ENCODE assay signal across 23 cellular contexts in the genomic region with DNA sequence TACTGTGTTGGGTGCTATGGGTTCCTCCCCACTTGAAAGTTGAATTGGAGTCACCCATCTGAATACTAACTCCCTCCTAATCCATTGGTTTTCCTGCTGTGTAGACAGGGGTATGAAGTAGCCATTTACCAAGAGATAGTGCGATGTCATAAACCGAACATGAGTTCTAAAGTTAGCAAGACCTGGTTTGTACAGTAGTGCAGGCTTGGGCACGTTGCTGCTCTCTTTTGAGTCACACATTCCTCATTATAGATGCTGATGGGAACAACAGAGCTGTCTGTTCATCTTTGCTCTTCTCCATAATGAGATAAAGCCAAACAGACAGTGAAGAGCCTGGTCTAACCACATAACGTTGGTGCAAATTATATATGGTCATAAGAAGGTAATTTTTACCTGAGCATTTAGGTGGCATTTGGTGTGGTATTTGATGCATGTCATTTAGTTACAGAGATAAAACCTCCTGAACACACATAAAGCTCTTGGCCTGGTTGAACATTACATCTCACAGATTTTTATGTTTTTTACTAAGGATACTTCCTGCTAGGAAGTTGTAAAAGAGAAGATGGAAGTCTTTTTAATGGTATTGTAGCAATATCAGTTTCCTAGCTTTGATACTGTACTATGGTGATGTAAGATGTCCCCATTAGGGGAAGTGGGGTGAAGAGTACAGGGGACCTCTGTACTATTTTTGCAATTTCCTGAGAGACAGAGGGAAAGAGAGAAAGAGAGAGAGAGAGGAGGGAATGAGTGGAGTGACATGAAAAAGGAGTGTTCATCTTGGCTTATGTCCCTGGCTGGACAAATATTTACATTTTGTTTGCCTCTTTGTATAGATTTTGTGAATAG. TPM values are rescaled to one million over a fixed set of nuclear protein-coding genes. Genes with fewer than 3 reads are reported as not detected.
DNase-seq lines count a peak whose midpoint lies in the region; ATAC-seq and TF ChIP-seq lines count a peak whose summit lies in the region.
"Had no signal": no experiment of that assay in that cellular context is flagged by ENCODE, and none has a peak within 500 bp of the region (broad histone marks: within the 10 kb centered on the region; RNA-seq: fewer than 3 reads in every experiment).

No MANE protein-coding gene starts in this region.

- H2AFZ ChIP-seq in GM23248 = no peak overlapping the region

- H4K20me1 ChIP-seq in GM23248 (ENCODE audit: insufficient read depth) = no peaks in the 10 kb centered on the region

- no peaks in the 10 kb centered on the region for H3F3A ChIP-seq in GM23248 (ENCODE audit: insufficient read depth)

- POLR2A ChIA-PET in CD4-positive, alpha-beta memory T cell (lab: Charles Lee; ENCODE audit: partially characterized antibody) = interaction anchor here (1.7 to 11.5 kb wide), 4 partner anchors 5 to 18 kb away, joined by 6 to 424 read pairs (median 58); no protein-coding TSS in a partner anchor

- no peak overlapping the region for H3K9ac ChIP-seq in GM23248

- no peaks in the 10 kb centered on the region for H3K9me3 ChIP-seq in CD4-positive, alpha-beta memory T cell (ENCODE audit: control insufficient read depth in 1 of 2, low read length in 2 of 2)
- H3K9me3 ChIP-seq in RWPE2 (ENCODE audit: severe bottlenecking) (no peaks in the 10 kb centered on the region), lower lobe of right lung (no peaks in the 10 kb centered on the region), heart left ventricle (no peaks in the 10 kb centered on the region), GM23248 (ENCODE audit: low read depth) (no peaks in the 10 kb centered on the region)
- H3K9me3 ChIP-seq: body of pancreas, prostate gland had no signal

- peaks cover 100% of the 10 kb centered on the region for H3K4me1 ChIP-seq in CD4-positive, alpha-beta memory T cell (ENCODE audit: insufficient read depth, low read length)
- H3K4me1 ChIP-seq in RWPE2 (ENCODE audit: insufficient read depth, poor library complexity, severe bottlenecking) (peaks cover 8% of the 10 kb centered on the region), lower lobe of right lung (peaks cover 11% of the 10 kb centered on the region), heart left ventricle (peaks cover 0 to 43% (median 0%) of the 10 kb centered on the region in 12 donors), GM23248 (ENCODE audit: insufficient read depth) (no peaks in the 10 kb centered on the region)
- H3K4me1 ChIP-seq: prostate gland had no signal

- no peaks in the 10 kb centered on the region for H3K36me3 ChIP-seq in CD4-positive, alpha-beta memory T cell (ENCODE audit: insufficient read depth, low read length)
- H3K36me3 ChIP-seq in RWPE2 (ENCODE audit: low read depth) (no peaks in the 10 kb centered on the region), lower lobe of right lung (no peaks in the 10 kb centered on the region), heart left ventricle (no peaks in the 10 kb centered on the region), GM23248 (ENCODE audit: low read depth) (no peaks in the 10 kb centered on the region)
- H3K36me3 ChIP-seq: prostate gland had no signal

- no peak overlapping the region for H3K4me2 ChIP-seq in GM23248 (ENCODE audit: unreplicated experiment)

- H3K9me2 ChIP-seq in GM23248 (ENCODE audit: insufficient read depth) = no peaks in the 10 kb centered on the region

- intact Hi-C loops in CD4-positive, alpha-beta memory T cell (cut with micrococcal nuclease) = no loop called here
- intact Hi-C loops in lower lobe of right lung (cut with DNase I) = no loop called here
- intact Hi-C loops in heart left ventricle (cut with DNase I) = no loop called here

- H3K9me3 Mint-ChIP-seq in CD4-positive, alpha-beta memory T cell = no peaks in the 10 kb centered on the region
- H3K9me3 Mint-ChIP-seq: activated naive CD8-positive, alpha-beta T cell treated with anti-CD3 and anti-CD28 coated beads, Interleukin-2, amount 10 ng/mL, durations not matched to agents 7 days and 5 days; nephron had no signal

- no peak overlapping the region for H3K27ac Mint-ChIP-seq in CD4-positive, alpha-beta memory T cell
- H3K27ac Mint-ChIP-seq: activated naive CD8-positive, alpha-beta T cell treated with anti-CD3 and anti-CD28 coated beads, Interleukin-2, amount 10 ng/mL, durations not matched to agents 7 days and 5 days; nephron had no signal

- H3K4me1 Mint-ChIP-seq in CD4-positive, alpha-beta memory T cell = peaks cover 39 to 42% (median 41%) of the 10 kb centered on the region in 4 donors

- H3K79me2 ChIP-seq in GM23248 (ENCODE audit: insufficient read depth) = no peaks in the 10 kb centered on the region

- DNase-seq in activated CD4-positive, CD25-positive, alpha-beta regulatory T cell treated with anti-CD3 and anti-CD28 coated beads, Interleukin-2, amount 50 U/mL, for 72 hours = no peak
- DNase-seq in CD4-positive, alpha-beta memory T cell = no peak
- DNase-seq in RWPE2 (ENCODE audit: low spot score) (no peak), lower lobe of right lung (no peak), heart left ventricle (no peak), GM23248 (no peak)
- DNase-seq: activated CD4-positive, alpha-beta T cell treated with anti-CD3 and anti-CD28 coated beads, Interleukin-2, amount 50 U/mL, for 1 hour; activated naive CD8-positive, alpha-beta T cell treated with anti-CD3 and anti-CD28 coated beads, Interleukin-2, amount 10 ng/mL, durations not matched to agents 7 days and 5 days; body of pancreas; cortex of kidney; foreskin fibroblast; hypothalamus; KBM-7; kidney; stimulated activated CD4-positive, alpha-beta T cell treated with anti-CD3 and anti-CD28 coated beads, Interleukin-4, amount 100 ng/mL, for 1 hour; substantia nigra had no signal

- no peaks in the 10 kb centered on the region for H3K27me3 Mint-ChIP-seq in CD4-positive, alpha-beta memory T cell
- H3K27me3 Mint-ChIP-seq: activated naive CD8-positive, alpha-beta T cell treated with anti-CD3 and anti-CD28 coated beads, Interleukin-2, amount 10 ng/mL, durations not matched to agents 7 days and 5 days had no signal

- peak overlapping the region; percentile 19 to 21 for H3K4me3 ChIP-seq in CD4-positive, alpha-beta memory T cell (ENCODE audit: low read length in 2 of 2)
- no peak overlapping the region for H3K4me3 ChIP-seq in RWPE2 (ENCODE audit: severe bottlenecking)
- H3K4me3 ChIP-seq in lower lobe of right lung = no peak overlapping the region
- no peak overlapping the region for H3K4me3 ChIP-seq in heart left ventricle
- no peak overlapping the region for H3K4me3 ChIP-seq in GM23248
- H3K4me3 ChIP-seq: body of pancreas, prostate gland, skin epidermis had no signal

- no peak for TF ChIP-seq POLR2A in heart left ventricle (IDR thresholded peaks at IDR 0.05)

- in situ Hi-C loops in GM23248 (cut with MboI) = no loop called here

- CTCF ChIA-PET in CD4-positive, alpha-beta memory T cell (lab: Charles Lee; ENCODE audit: partially characterized antibody) = interaction anchor here (0.8 to 2.0 kb wide), 4 partner anchors 13 to 96 kb away, joined by 3 to 6 read pairs (median 4); no protein-coding TSS in a partner anchor

- WGBS in heart left ventricle, 4 donors = 70 to 78% (median 75%) methylated on average over 4 of the region's 4 CpGs
- 45 to 60% methylated on average over 4 of the region's 4 CpGs for WGBS in GM23248 (ENCODE audit: low coverage in 1 of 2, low lambda C conversion rate in 2 of 2, missing lambda C conversion rate in 2 of 2), 2 experiments

- no peaks in the 10 kb centered on the region for H3K27me3 ChIP-seq in CD4-positive, alpha-beta memory T cell (ENCODE audit: insufficient read depth, low read length)
- H3K27me3 ChIP-seq in RWPE2 (ENCODE audit: insufficient read depth, poor library complexity, severe bottlenecking) = no peaks in the 10 kb centered on the region
- peaks cover 52% of the 10 kb centered on the region for H3K27me3 ChIP-seq in lower lobe of right lung (ENCODE audit: low read depth)
- peaks cover 0 to 76% (median 11%) of the 10 kb centered on the region in 9 donors for H3K27me3 ChIP-seq in heart left ventricle
- peaks cover 79% of the 10 kb centered on the region for H3K27me3 ChIP-seq in GM23248 (replicated peaks; ENCODE audit: insufficient read depth)
- H3K27me3 ChIP-seq: body of pancreas had no signal

- TF ChIP-seq CTCF in RWPE2 (IDR thresholded peaks at IDR 0.05; ENCODE audit: poor library complexity, severe bottlenecking) = no peak
- TF ChIP-seq CTCF in lower lobe of right lung (IDR thresholded peaks at IDR 0.05) = no peak
- no peak for TF ChIP-seq CTCF in heart left ventricle (IDR thresholded peaks at IDR 0.05)

- H3K4me3 Mint-ChIP-seq in CD4-positive, alpha-beta memory T cell = no peak overlapping the region
- H3K4me3 Mint-ChIP-seq: activated naive CD8-positive, alpha-beta T cell treated with anti-CD3 and anti-CD28 coated beads, Interleukin-2, amount 10 ng/mL, durations not matched to agents 7 days and 5 days; nephron had no signal

- H3K36me3 Mint-ChIP-seq in CD4-positive, alpha-beta memory T cell = peaks cover 15 to 36% of the 10 kb centered on the region in 2 donors

- ATAC-seq in activated CD4-positive, CD25-positive, alpha-beta regulatory T cell treated with anti-CD3 and anti-CD28 coated beads, Interleukin-2, amount 50 U/mL, for 24 hours = peak; percentile 38 to 40
- ATAC-seq in RWPE2 (ENCODE audit: low read depth) (peak; percentile 84; the same call in 2 of the 3 replicates), lower lobe of right lung (peak; percentile 36 to 51), heart left ventricle (no peak), GM21367 (IDR thresholded peaks at IDR 0.05; ENCODE audit: unreplicated experiment) (no peak)
- ATAC-seq: body of pancreas had no signal

- H3K27ac ChIP-seq in CD4-positive, alpha-beta memory T cell (ENCODE audit: low read depth, low read length) = peak overlapping the region; percentile 49
- H3K27ac ChIP-seq in RWPE2 (ENCODE audit: poor library complexity, severe bottlenecking) (no peak overlapping the region), lower lobe of right lung (no peak overlapping the region), heart left ventricle (no peak overlapping the region), GM23248 (no peak overlapping the region)
- H3K27ac ChIP-seq: body of pancreas, prostate gland had no signal

RNA-seq across cellular contexts. Expression of gene GRAP2, which starts 27.9 kb away (rescaled TPM):
- total RNA-seq in CD4-positive, alpha-beta memory T cell = 100 to 1,000 TPM; 134 to 140 TPM
- 10 to 100 TPM; 53.1 to 86.7 TPM for polyA plus RNA-seq in CD4-positive, alpha-beta memory T cell
- total RNA-seq in lower lobe of right lung (9.5 TPM), heart left ventricle (1 to 10 TPM in 4 of 9 donors, under 1 TPM in 4, not detected in 1; 0.24 to 5.0 (median 1.2) TPM)
- polyA plus RNA-seq in heart left ventricle (under 1 TPM; 0.30 to 0.57 TPM), GM23248 (2016; fragmentation: Nextera tagmentation; extraction: Ambion mirVana) (not detected in 2 replicates)
- not detected in 2 replicates for total RNA-seq in GM23248 (2014; rRNA removed; shearing (Covaris generic))

RNA-seq across cellular contexts. Expression of gene TMA7B, which starts 31.4 kb away (rescaled TPM):
- total RNA-seq in CD4-positive, alpha-beta memory T cell = 10 to 100 TPM in 1 of 2 experiments, 1 to 10 TPM in 1; 9.3 to 10.2 TPM
- polyA plus RNA-seq in CD4-positive, alpha-beta memory T cell = 1 to 10 TPM in 1 of 2 donors, not detected in 1; 3.3 TPM
- total RNA-seq in lower lobe of right lung = 1.4 TPM
- under 1 TPM in 1 of 9 donors, not detected in 8; 0.24 TPM for total RNA-seq in heart left ventricle
- polyA plus RNA-seq in heart left ventricle = not detected
- total RNA-seq in GM23248 (2014; rRNA removed; shearing (Covaris generic)) = not detected in 2 replicates
- not detected in 2 replicates for polyA plus RNA-seq in GM23248 (2016; fragmentation: Nextera tagmentation; extraction: Ambion mirVana)
- total RNA-seq: body of pancreas, mesenteric fat pad, NCI-H460, prostate gland had no signal

RNA-seq across cellular contexts. Expression of gene ENTHD1, which starts 35.2 kb away (rescaled TPM):
- total RNA-seq in CD4-positive, alpha-beta memory T cell = under 1 TPM; 0.26 to 0.47 TPM
- polyA plus RNA-seq in CD4-positive, alpha-beta memory T cell = under 1 TPM; 0.10 to 0.14 TPM
- total RNA-seq in lower lobe of right lung = not detected
- not detected for total RNA-seq in heart left ventricle
- not detected for polyA plus RNA-seq in heart left ventricle
- total RNA-seq in GM23248 (2014; rRNA removed; shearing (Covaris generic)) = not detected in 2 replicates
- not detected in 2 replicates for polyA plus RNA-seq in GM23248 (2016; fragmentation: Nextera tagmentation; extraction: Ambion mirVana)
- total RNA-seq: body of pancreas, kidney, mesenteric fat pad, NCI-H460 had no signal

Comparison
In these comparisons a context has a peak if more than half of its experiments do, and no peak if none do; other contexts are left out.
1. ATAC-seq: peak in activated CD4-positive, CD25-positive, alpha-beta regulatory T cell treated with anti-CD3 and anti-CD28 coated beads, Interleukin-2, amount 50 U/mL, for 24 hours (2 of 2), RWPE2 (single experiment) and lower lobe of right lung (2 of 2); none in heart left ventricle (0 of 4) and GM21367 (single experiment).
2. H3K4me3 ChIP-seq: peak in CD4-positive, alpha-beta memory T cell (2 of 2); none in RWPE2 (single experiment), lower lobe of right lung (single experiment), heart left ventricle (0 of 12) and GM23248 (single experiment).
3. RNA of gene GRAP2, which starts 27.9 kb away (total RNA-seq): 134 to 140 TPM in CD4-positive, alpha-beta memory T cell; 9.5 TPM in lower lobe of right lung (single experiment), 0.24 to 5.0 TPM in heart left ventricle and not detected in GM23248; every median in the first group is over 10 times any median in the second.